8 cellular contexts compared by ENCODE assay signal in the genomic region with DNA sequence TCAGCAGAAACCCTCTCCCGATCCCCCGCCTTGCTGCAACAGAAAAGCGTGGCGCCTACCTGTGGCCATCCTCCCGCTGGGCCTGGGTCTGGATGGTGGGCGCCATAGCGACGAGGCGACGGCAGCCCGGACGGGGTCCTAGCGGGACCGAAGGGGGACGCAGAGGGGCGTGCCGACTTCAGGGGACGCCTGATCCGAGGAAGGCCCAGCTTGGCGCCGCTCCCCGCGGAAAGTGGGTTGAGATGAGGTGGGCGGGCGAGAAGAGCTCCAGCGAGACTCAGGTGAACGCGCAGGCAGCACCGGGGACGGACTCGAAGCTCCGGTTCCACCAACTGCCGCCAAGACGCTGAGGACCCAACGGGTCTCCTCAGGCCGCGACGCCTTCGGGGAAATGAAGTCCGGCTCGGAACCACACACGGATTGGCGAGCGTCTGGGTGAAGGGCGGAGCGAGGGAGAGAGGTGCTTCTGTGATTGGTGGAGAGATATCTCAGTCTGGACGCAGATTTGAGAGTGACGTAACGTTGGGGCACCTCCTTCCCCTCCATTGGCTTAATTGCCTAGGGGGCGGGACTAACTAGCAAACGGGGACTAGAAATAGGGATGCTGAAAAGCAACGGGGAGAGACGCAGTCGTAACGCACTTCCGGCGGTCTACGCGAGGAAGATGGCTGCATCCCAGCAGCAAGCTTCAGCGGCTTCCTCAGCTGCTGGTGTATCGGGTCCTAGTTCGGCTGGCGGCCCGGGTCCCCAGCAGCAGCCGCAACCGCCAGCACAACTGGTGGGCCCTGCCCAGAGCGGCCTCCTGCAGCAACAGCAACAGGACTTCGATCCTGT. TPM values are rescaled to one million over a fixed set of nuclear protein-coding genes. Genes with fewer than 3 reads are reported as not detected.
DNase-seq lines count a peak whose midpoint lies in the region; ATAC-seq, FAIRE-seq and TF ChIP-seq lines count a peak whose summit lies in the region.

MED29 (plus strand) TSS at position 620 of the 834 bp plus-strand sequence; CDS start at position 665, 45 bp downstream.
PAF1 (minus strand) TSS at position 348 of the 834 bp plus-strand sequence; CDS start at position 106, 242 bp downstream.

- no peaks in the 10 kb centered on the region for H3K9me3 ChIP-seq in keratinocyte (ENCODE audit: control insufficient read depth, low read depth, low read length)

- peak within 1 kb of the TSS; percentile 76 to 97 (median 96) for H3K4me3 ChIP-seq in keratinocyte (ENCODE audit: control insufficient read depth in 2 of 3, extremely low read depth in 1 of 3, insufficient read depth in 2 of 3, low read depth in 1 of 3, low read length in 3 of 3)

- peak within 1 kb of the TSS; percentile 92 for H3K27ac ChIP-seq in keratinocyte (ENCODE audit: control insufficient read depth, insufficient read depth, low read length)

- dilution Hi-C loops in keratinocyte (cut with MboI; ENCODE audit: extremely low pct_ligation_motif_present, low sequenced_read_pairs), result no loop called here

- H4K20me1 ChIP-seq in keratinocyte (ENCODE audit: control insufficient read depth, extremely low read depth, insufficient read depth, low read length), result no peaks in the 10 kb centered on the region

- peak; percentile 98 to 99 for DNase-seq in AML-193 (lab: John Stamatoyannopoulos, UW)
- peak; percentile 98 for DNase-seq in NCI-H510A (lab: John Stamatoyannopoulos, UW)
- DNase-seq in activated CD4-positive, alpha-beta T cell treated with anti-CD3 and anti-CD28 coated beads for 1 hour, result peak; percentile 94
- DNase-seq in cerebellum (ENCODE audit: low spot score), result peak; percentile 99
- peak; percentile 99 for DNase-seq in keratinocyte (ENCODE audit: low read depth, low spot score)
- DNase-seq in stimulated activated CD4-positive, alpha-beta T cell treated with anti-CD3 and anti-CD28 coated beads, Interleukin-15, amount 100 ng/mL, for 1 hour (ENCODE audit: low read depth in 1 of 2, low spot score in 1 of 2), result peak; percentile 85 to 92

- peak in 1 of 3 experiments; percentile 15 for TF ChIP-seq CTCF in keratinocyte (optimal IDR thresholded peaks at IDR 0.05 in 1 of 3, IDR thresholded peaks at IDR 0.05 in 1 of 3, conservative IDR thresholded peaks at IDR 0.05 in 1 of 3; ENCODE audit: extremely low read depth in 1 of 3, insufficient read depth in 2 of 3, low read length in 3 of 3)

- peak within 1 kb of the TSS; percentile 79 for H3K4me2 ChIP-seq in keratinocyte (ENCODE audit: control insufficient read depth, extremely low read depth, insufficient read depth, low read depth, low read length)

- H3K9me1 ChIP-seq in keratinocyte (ENCODE audit: control insufficient read depth, extremely low read depth, insufficient read depth, low read length), result peaks cover 3% of the 10 kb centered on the region

- no peaks in the 10 kb centered on the region for H3K27me3 ChIP-seq in keratinocyte (ENCODE audit: control insufficient read depth, extremely low read depth, insufficient read depth, low read length)

- H3K79me2 ChIP-seq in keratinocyte (ENCODE audit: control insufficient read depth, insufficient read depth, low read length), result peaks cover 20% of the 10 kb centered on the region

- H2AFZ ChIP-seq in keratinocyte (ENCODE audit: control insufficient read depth, low read length), result peak within 1 kb of the TSS; percentile 92

- FAIRE-seq in keratinocyte (lab: Jason Lieb, UNC), result peak; percentile 94

- H3K36me3 ChIP-seq in keratinocyte (ENCODE audit: control insufficient read depth in 2 of 2, extremely low read depth in 1 of 2, insufficient read depth in 2 of 2, low read length in 2 of 2), result peaks cover 40 to 44% of the 10 kb centered on the region in 2 experiments

- peaks cover 15% of the 10 kb centered on the region for H3K4me1 ChIP-seq in keratinocyte (ENCODE audit: control insufficient read depth, extremely low read depth, insufficient read depth, low read length)

- H3K9ac ChIP-seq in keratinocyte (ENCODE audit: control insufficient read depth, extremely low read depth, insufficient read depth, low read length), result peak within 1 kb of the TSS; percentile 95

- ATAC-seq in HG03432 (IDR thresholded peaks at IDR 0.05; ENCODE audit: unreplicated experiment), result peak; percentile 86

- peak; percentile 98 for TF ChIP-seq POLR2A in GM19099 (IDR thresholded peaks at IDR 0.05; ENCODE audit: extremely low read depth, insufficient read length, low read depth)

RNA-seq across cellular contexts. Expression of gene MED29, which starts in this region (rescaled TPM):
- total RNA-seq in cerebellum, result 14.1 TPM
- polyA plus RNA-seq in keratinocyte, result 14.7 to 18.8 TPM (median 18.2 TPM) in 3 replicates
- polyA plus RNA-seq in keratinocyte (2011; ENCODE audit: low read depth), result 20.0 TPM
- polyA plus RNA-seq in keratinocyte (2011; cell fraction: cytosol; rRNA removed), result 18.8 and 23.9 TPM in 2 replicates
- 15.6 and 18.3 TPM in 2 replicates for polyA plus RNA-seq in keratinocyte (2011; cell fraction: nucleus; rRNA removed)
- polyA plus RNA-seq in keratinocyte (2012; ENCODE audit: low replicate concordance), result 9.2 and 15.5 TPM in 2 replicates
- 18.8 to 47.0 TPM (median 20.1 TPM) in 3 replicates for polyA minus RNA-seq in keratinocyte
- polyA minus RNA-seq in keratinocyte (2011; cell fraction: cytosol; rRNA and poly(A)+ RNA removed), result 17.8 TPM
- 6.0 and 8.5 TPM in 2 replicates for polyA minus RNA-seq in keratinocyte (2011; cell fraction: nucleus; rRNA and poly(A)+ RNA removed)

RNA-seq across cellular contexts. Expression of gene PAF1, which starts in this region (rescaled TPM):
- 18.6 TPM for total RNA-seq in cerebellum
- polyA plus RNA-seq in keratinocyte, result 30.7 to 53.3 TPM (median 39.4 TPM) in 3 replicates
- polyA plus RNA-seq in keratinocyte (2011; ENCODE audit: low read depth), result 42.1 TPM
- polyA plus RNA-seq in keratinocyte (2011; cell fraction: cytosol; rRNA removed), result 37.7 and 48.7 TPM in 2 replicates
- 52.1 and 61.1 TPM in 2 replicates for polyA plus RNA-seq in keratinocyte (2011; cell fraction: nucleus; rRNA removed)
- 40.2 and 49.3 TPM in 2 replicates for polyA plus RNA-seq in keratinocyte (2012; ENCODE audit: low replicate concordance)
- 19.4 to 34.4 TPM (median 29.8 TPM) in 3 replicates for polyA minus RNA-seq in keratinocyte
- polyA minus RNA-seq in keratinocyte (2011; cell fraction: cytosol; rRNA and poly(A)+ RNA removed), result 32.2 TPM
- polyA minus RNA-seq in keratinocyte (2011; cell fraction: nucleus; rRNA and poly(A)+ RNA removed), result 21.0 and 24.5 TPM in 2 replicates

Comparison
In these comparisons a context has a peak if more than half of its experiments do, and no peak if none do; other contexts are left out.
1. Peak in every context shown above with its lines: DNase-seq, ATAC-seq, H3K4me3 ChIP-seq and H3K27ac ChIP-seq.